Comparison of ENCODE assay signal across 8 cellular contexts in genomic region chr3:93979850-93980677, GRCh38. TPM values are rescaled to one million over a fixed set of nuclear protein-coding genes. Genes with fewer than 3 reads are reported as not detected.
DNase-seq lines count a peak whose midpoint lies in the region; TF ChIP-seq lines count a peak whose summit lies in the region.

TSS of gene ARL13B (plus strand) at chr3:93980155. CDS start at chr3:93980424, 269 bp downstream.

- no peaks in the 10 kb centered on the region for H3K9me3 Mint-ChIP-seq in nephron
- H3K9me3 Mint-ChIP-seq in stimulated activated naive CD8-positive, alpha-beta T cell treated with anti-CD3 and anti-CD28 coated beads, Interleukin-15, Interleukin-2, amounts not matched to agents 100 ng/mL and 50 ng/mL, for 24 hours, result no peaks in the 10 kb centered on the region

- H3K27me3 ChIP-seq in H7 (ENCODE audit: control insufficient read depth, insufficient read depth, low read length), result no peaks in the 10 kb centered on the region; the same call in 1 of the 2 replicates

- H3K4me3 Mint-ChIP-seq in nephron, result peak within 1 kb of the TSS; percentile 89 to 93 (median 89)
- H3K4me3 Mint-ChIP-seq in stimulated activated naive CD8-positive, alpha-beta T cell treated with anti-CD3 and anti-CD28 coated beads, Interleukin-15, Interleukin-2, amounts not matched to agents 100 ng/mL and 50 ng/mL, for 24 hours, result peak within 1 kb of the TSS; percentile 86

- H3K4me3 ChIP-seq in H7 (ENCODE audit: insufficient read depth, low read depth, low read length) (peak within 1 kb of the TSS; percentile 87), fibroblast of the aortic adventitia (ENCODE audit: low read depth, low read length) (peak within 1 kb of the TSS; percentile 92)

- peaks cover 26% of the 10 kb centered on the region for H3K4me1 Mint-ChIP-seq in nephron
- peaks cover 25% of the 10 kb centered on the region for H3K4me1 Mint-ChIP-seq in stimulated activated naive CD8-positive, alpha-beta T cell treated with anti-CD3 and anti-CD28 coated beads, Interleukin-15, Interleukin-2, amounts not matched to agents 100 ng/mL and 50 ng/mL, for 24 hours (ENCODE audit: low read depth)

- peak within 1 kb of the TSS; percentile 47 to 87 (median 74) for H3K27ac Mint-ChIP-seq in nephron
- H3K27ac Mint-ChIP-seq in stimulated activated naive CD8-positive, alpha-beta T cell treated with anti-CD3 and anti-CD28 coated beads, Interleukin-15, Interleukin-2, amounts not matched to agents 100 ng/mL and 50 ng/mL, for 24 hours, result peak within 1 kb of the TSS; percentile 58

- H3K36me3 ChIP-seq in H7 (replicated peaks; ENCODE audit: control insufficient read depth, insufficient read depth, low read length), result no peaks in the 10 kb centered on the region

- H3K36me3 Mint-ChIP-seq in nephron (ENCODE audit: low read depth), result no peaks in the 10 kb centered on the region
- no peaks in the 10 kb centered on the region for H3K36me3 Mint-ChIP-seq in stimulated activated naive CD8-positive, alpha-beta T cell treated with anti-CD3 and anti-CD28 coated beads, Interleukin-15, Interleukin-2, amounts not matched to agents 100 ng/mL and 50 ng/mL, for 24 hours (ENCODE audit: low read depth)

- H3K27me3 Mint-ChIP-seq in nephron (ENCODE audit: low read depth), result no peaks in the 10 kb centered on the region
- peaks cover 4% of the 10 kb centered on the region for H3K27me3 Mint-ChIP-seq in stimulated activated naive CD8-positive, alpha-beta T cell treated with anti-CD3 and anti-CD28 coated beads, Interleukin-15, Interleukin-2, amounts not matched to agents 100 ng/mL and 50 ng/mL, for 24 hours

- peak; percentile 3 for TF ChIP-seq CTCF in fibroblast of the aortic adventitia (IDR thresholded peaks at IDR 0.05; ENCODE audit: insufficient read depth, low read length)
- TF ChIP-seq CTCF in nephron (IDR thresholded peaks at IDR 0.05; ENCODE audit: unreplicated experiment in 3 of 3), result no peak

- DNase-seq in ELF-1 (ENCODE audit: low read depth, low spot score) (peak; percentile 99), H7 (peak; percentile 93), M059J (ENCODE audit: low read depth) (peak; percentile 100), SHP77 (lab: John Stamatoyannopoulos, UW) (peak; percentile 99), fibroblast of the aortic adventitia (ENCODE audit: low read depth) (peak; percentile 98)
- DNase-seq in activated effector memory CD4-positive, alpha-beta T cell treated with anti-CD3 and anti-CD28 coated beads, Interleukin-2, amount 50 U/mL, for 16 hours, result peak; percentile 98

RNA-seq across cellular contexts. Expression of gene ARL13B, which starts in this region (rescaled TPM):
- total RNA-seq in H7 (2014; rRNA removed; shearing (Covaris generic)), result 6.3 and 8.1 TPM in 2 replicates
- 15.3 and 20.9 TPM in 2 replicates for total RNA-seq in M059J (2014; rRNA removed; shearing (Covaris generic))
- total RNA-seq in fibroblast of the aortic adventitia (ENCODE audit: low replicate concordance), result 14.6 and 16.4 TPM in 2 replicates

Comparison
In these comparisons a context has a peak if more than half of its experiments do, and no peak if none do; other contexts are left out.
1. Peak in every context shown above with its lines: DNase-seq and H3K4me3 ChIP-seq.